In genomic region chr15:99438691-99439523, GRCh38 we compare ENCODE assay signal across 10 cellular contexts.
DNase-seq lines count a peak whose midpoint lies in the region; TF ChIP-seq lines count a peak whose summit lies in the region.
"Had no signal": no experiment of that assay in that cellular context is flagged by ENCODE, and none has a peak within 500 bp of the region (broad histone marks: within the 10 kb centered on the region; RNA-seq: fewer than 3 reads in every experiment).

No MANE protein-coding gene starts in this region.

- TF ChIP-seq POLR2A in testis (IDR thresholded peaks at IDR 0.05): no peak

- H3K4me1 Mint-ChIP-seq in activated CD4-positive, alpha-beta memory T cell treated with anti-CD3 and anti-CD28 coated beads, Interleukin-2, amount 10 ng/mL, durations not matched to agents 7 days and 5 days: peaks cover 16% of the 10 kb centered on the region
- H3K4me1 Mint-ChIP-seq in activated CD4-positive, alpha-beta memory T cell treated with anti-CD3 and anti-CD28 coated beads for 36 hours (ENCODE audit: low read depth): peaks cover 26% of the 10 kb centered on the region

- H3K4me1 ChIP-seq in testis: peaks cover 10% of the 10 kb centered on the region

- 52 to 53% methylated on average over 24 of the region's 24 CpGs for WGBS in testis, 2 donors

- H3K27me3 Mint-ChIP-seq in activated CD4-positive, alpha-beta memory T cell treated with anti-CD3 and anti-CD28 coated beads, Interleukin-2, amount 10 ng/mL, durations not matched to agents 7 days and 5 days: peaks cover 15% of the 10 kb centered on the region
- H3K27me3 Mint-ChIP-seq in activated CD4-positive, alpha-beta memory T cell treated with anti-CD3 and anti-CD28 coated beads for 36 hours: no peaks in the 10 kb centered on the region

- no peak overlapping the region for H3K4me3 ChIP-seq in astrocyte of the cerebellum (ENCODE audit: low read depth, low read length)
- H3K4me3 ChIP-seq in testis: no peak overlapping the region

- CTCF ChIA-PET in activated CD4-positive, alpha-beta memory T cell treated with anti-CD3 and anti-CD28 coated beads, Interleukin-2, amount 10 ng/mL, durations not matched to agents 7 days and 5 days (lab: Charles Lee): interaction anchor here (1.2 kb wide), 1 partner anchor 266 kb away, joined by 3 read pairs; no protein-coding TSS in a partner anchor
- CTCF ChIA-PET in activated CD4-positive, alpha-beta memory T cell treated with anti-CD3 and anti-CD28 coated beads for 36 hours (lab: Charles Lee): interaction anchor here (0.7 kb wide), 1 partner anchor 10 kb away, joined by 3 read pairs; no protein-coding TSS in a partner anchor

- H3K27ac ChIP-seq in testis: peak overlapping the region; percentile 25 to 58

- H3K36me3 ChIP-seq in testis (ENCODE audit: low read depth, missing control alignments): no peaks in the 10 kb centered on the region

- DNase-seq in activated CD4-positive, alpha-beta memory T cell treated with anti-CD3 and anti-CD28 coated beads, Interleukin-2, amount 10 ng/mL, durations not matched to agents 7 days and 5 days: peak; percentile 14
- DNase-seq in activated CD4-positive, alpha-beta memory T cell treated with anti-CD3 and anti-CD28 coated beads for 36 hours: no peak
- peak; percentile 18 for DNase-seq in astrocyte of the cerebellum (ENCODE audit: low read depth)
- DNase-seq in midbrain (lab: John Stamatoyannopoulos, UW): peak; percentile 27
- peak; percentile 18 for DNase-seq in testis
- no peak for DNase-seq in DMS53 treated with DMSO at 0.1 percent for 48 hours (lab: John Stamatoyannopoulos, UW; ENCODE audit: unreplicated experiment)
- no peak for DNase-seq in GM13977 (ENCODE audit: low spot score)
- no peak for DNase-seq in epidermal melanocyte (ENCODE audit: insufficient read length, low spot score)
- DNase-seq: ACHN, HCEC 1CT had no signal

- POLR2A ChIA-PET in activated CD4-positive, alpha-beta memory T cell treated with anti-CD3 and anti-CD28 coated beads, Interleukin-2, amount 10 ng/mL, durations not matched to agents 7 days and 5 days (lab: Charles Lee): no interaction called here
- POLR2A ChIA-PET in activated CD4-positive, alpha-beta memory T cell treated with anti-CD3 and anti-CD28 coated beads for 36 hours (lab: Charles Lee): no interaction called here

- H3K36me3 Mint-ChIP-seq in activated CD4-positive, alpha-beta memory T cell treated with anti-CD3 and anti-CD28 coated beads, Interleukin-2, amount 10 ng/mL, durations not matched to agents 7 days and 5 days (ENCODE audit: low read depth): no peaks in the 10 kb centered on the region
- no peaks in the 10 kb centered on the region for H3K36me3 Mint-ChIP-seq in activated CD4-positive, alpha-beta memory T cell treated with anti-CD3 and anti-CD28 coated beads for 36 hours

- intact Hi-C loops in activated CD4-positive, alpha-beta memory T cell treated with anti-CD3 and anti-CD28 coated beads for 36 hours (cut with micrococcal nuclease): no loop called here
- intact Hi-C loops in testis (cut with DNase I; ENCODE audit: low total_unique reads): no loop called here

- H3K9me3 Mint-ChIP-seq in activated CD4-positive, alpha-beta memory T cell treated with anti-CD3 and anti-CD28 coated beads, Interleukin-2, amount 10 ng/mL, durations not matched to agents 7 days and 5 days: no peaks in the 10 kb centered on the region
- no peaks in the 10 kb centered on the region for H3K9me3 Mint-ChIP-seq in activated CD4-positive, alpha-beta memory T cell treated with anti-CD3 and anti-CD28 coated beads for 36 hours

- TF ChIP-seq CTCF in astrocyte of the cerebellum (IDR thresholded peaks at IDR 0.05; ENCODE audit: low read depth, low read length, missing control alignments): no peak
- no peak for TF ChIP-seq CTCF in testis (IDR thresholded peaks at IDR 0.05)
- no peak for TF ChIP-seq CTCF in GM13977 (IDR thresholded peaks at IDR 0.05; ENCODE audit: extremely low read depth, insufficient read depth, missing control alignments)

- no peak overlapping the region for H3K4me3 Mint-ChIP-seq in activated CD4-positive, alpha-beta memory T cell treated with anti-CD3 and anti-CD28 coated beads, Interleukin-2, amount 10 ng/mL, durations not matched to agents 7 days and 5 days
- no peak overlapping the region for H3K4me3 Mint-ChIP-seq in activated CD4-positive, alpha-beta memory T cell treated with anti-CD3 and anti-CD28 coated beads for 36 hours

- in situ Hi-C loops in astrocyte of the cerebellum (cut with HindIII; ENCODE audit: low sequenced_read_pairs): no loop called here
- in situ Hi-C loops in GM13977 (cut with MboI; ENCODE audit: low pct_unique_long_range_greater_than_20kb, low sequenced_read_pairs, unreplicated experiment): no loop called here

- no peaks in the 10 kb centered on the region for H3K9me3 ChIP-seq in testis

- no peaks in the 10 kb centered on the region for H3K27me3 ChIP-seq in testis

- H3K27ac Mint-ChIP-seq in activated CD4-positive, alpha-beta memory T cell treated with anti-CD3 and anti-CD28 coated beads, Interleukin-2, amount 10 ng/mL, durations not matched to agents 7 days and 5 days: no peak overlapping the region
- H3K27ac Mint-ChIP-seq in activated CD4-positive, alpha-beta memory T cell treated with anti-CD3 and anti-CD28 coated beads for 36 hours: no peak overlapping the region

Comparison
In these comparisons a context has a peak if more than half of its experiments do, and no peak if none do; other contexts are left out.
1. DNase-seq: peak in activated CD4-positive, alpha-beta memory T cell treated with anti-CD3 and anti-CD28 coated beads, Interleukin-2, amount 10 ng/mL, durations not matched to agents 7 days and 5 days (single experiment), astrocyte of the cerebellum (single experiment), midbrain (single experiment) and testis (single experiment); none in activated CD4-positive, alpha-beta memory T cell treated with anti-CD3 and anti-CD28 coated beads for 36 hours (single experiment), DMS53 treated with DMSO at 0.1 percent for 48 hours (single experiment), GM13977 (single experiment) and epidermal melanocyte (single experiment).